ENCODE assay signal across 9 cellular contexts in the genomic region with DNA sequence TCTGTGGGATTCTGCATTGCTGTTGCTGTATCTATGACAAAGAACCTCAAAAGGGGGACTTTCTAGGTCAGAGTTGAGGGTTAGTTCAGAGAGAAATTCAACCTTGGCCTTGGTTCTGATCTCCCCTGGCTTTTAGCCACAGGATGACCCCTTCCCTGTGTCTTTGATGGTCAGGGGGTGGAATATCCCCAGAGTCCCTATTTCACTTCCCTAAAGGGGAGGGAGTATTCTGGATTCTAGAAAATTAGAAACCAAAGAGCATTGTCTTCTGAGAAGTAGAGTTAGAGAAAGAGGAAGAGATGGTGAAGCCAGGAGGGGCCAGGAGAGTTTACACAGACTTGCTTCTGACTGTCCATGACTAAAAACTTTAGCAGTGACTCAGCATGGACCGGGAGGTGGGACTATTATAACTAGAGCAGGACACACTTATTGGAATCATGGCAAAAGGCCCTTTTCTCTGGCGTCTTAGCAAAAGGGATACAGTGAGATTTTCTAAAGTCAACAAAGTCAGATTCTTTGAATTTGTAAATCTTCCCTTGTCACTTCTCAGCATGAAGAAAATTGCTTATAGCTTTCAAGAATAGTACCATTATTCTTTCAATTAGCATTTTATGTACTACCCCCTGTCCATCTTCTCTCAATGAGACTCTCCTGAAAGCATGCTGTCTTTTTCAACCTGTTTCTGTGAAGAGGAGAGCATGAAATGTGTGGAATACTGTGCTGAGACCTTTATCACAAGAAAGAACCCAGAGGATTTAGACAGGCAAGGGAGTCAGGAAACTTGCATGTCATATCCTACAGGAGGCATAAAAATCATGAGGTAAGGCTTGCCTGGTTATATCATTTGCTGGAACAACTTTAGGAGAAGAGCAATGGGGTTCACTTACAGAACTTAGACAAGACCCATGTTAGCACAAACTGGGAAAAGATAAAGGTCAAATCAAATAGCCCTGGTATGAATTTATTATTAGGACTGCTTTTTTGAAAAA. TPM values are rescaled to one million over a fixed set of nuclear protein-coding genes. Genes with fewer than 3 reads are reported as not detected.
A peak's percentile ranks its signal among the peaks of the same experiment; 100 is the strongest.
DNase-seq lines count a peak whose midpoint lies in the region; ATAC-seq and TF ChIP-seq lines count a peak whose summit lies in the region.
"Had no signal": no experiment of that assay in that cellular context is flagged by ENCODE, and none has a peak within 500 bp of the region (broad histone marks: within the 10 kb centered on the region; RNA-seq: fewer than 3 reads in every experiment).

No MANE protein-coding gene starts in this region.

- intact Hi-C loops in left ventricle myocardium superior (cut with micrococcal nuclease) = no loop called here

- no peaks in the 10 kb centered on the region for H4K20me1 ChIP-seq in GM23248 (ENCODE audit: insufficient read depth)

- H3K27me3 ChIP-seq in GM23248 (replicated peaks; ENCODE audit: insufficient read depth) = no peaks in the 10 kb centered on the region
- peaks cover 0 to 3% (median 0%) of the 10 kb centered on the region in 3 donors for H3K27me3 ChIP-seq in skeletal muscle tissue (ENCODE audit: control insufficient read depth in 3 of 3, insufficient read depth in 3 of 3, low read length in 3 of 3)

- peak overlapping the region; percentile 46 for H3K4me2 ChIP-seq in GM23248 (ENCODE audit: unreplicated experiment)

- H3K4me3 ChIP-seq in GM23248 = no peak overlapping the region
- no peak overlapping the region for H3K4me3 ChIP-seq in skeletal muscle tissue (ENCODE audit: low read length in 3 of 3)

- H3K4me1 Mint-ChIP-seq in WTC11 = peaks cover 63% of the 10 kb centered on the region

- POLR2A ChIA-PET in WTC11 (lab: Charles Lee) = no interaction called here

- H3K36me3 Mint-ChIP-seq in WTC11 = no peaks in the 10 kb centered on the region

- H3K9me2 ChIP-seq in GM23248 (ENCODE audit: insufficient read depth) = no peaks in the 10 kb centered on the region

- peaks cover 5% of the 10 kb centered on the region; the same call in 1 of the 2 replicates for H3F3A ChIP-seq in GM23248 (ENCODE audit: insufficient read depth)

- in situ Hi-C loops in GM23248 (cut with MboI) = no loop called here

- peaks cover 4% of the 10 kb centered on the region; the same call in 1 of the 2 replicates for H3K9me3 Mint-ChIP-seq in WTC11

- H3K36me3 ChIP-seq in GM23248 (ENCODE audit: low read depth) = no peaks in the 10 kb centered on the region
- H3K36me3 ChIP-seq in skeletal muscle tissue (ENCODE audit: control insufficient read depth in 3 of 3, insufficient read depth in 3 of 3, low read length in 3 of 3) = no peaks in the 10 kb centered on the region

- DNase-seq in GM23248 (peak; percentile 90), SKM-1 (lab: John Stamatoyannopoulos, UW; ENCODE audit: unreplicated experiment) (peak; percentile 5), left ventricle myocardium superior (no peak), WTC11 (ENCODE audit: low spot score) (no peak), activated T-cell treated with anti-CD3 and anti-CD28 coated beads for 4 hours (no peak), superior temporal gyrus (ENCODE audit: extremely low spot score) (no peak)
- DNase-seq: central memory CD4-positive, alpha-beta T cell had no signal

- no peak overlapping the region for H3K4me3 Mint-ChIP-seq in WTC11

- H3K27ac ChIP-seq in GM23248 (peak overlapping the region; percentile 60), skeletal muscle tissue (ENCODE audit: low read depth, low read length) (peak overlapping the region; percentile 58)

- H3K9me3 ChIP-seq in GM23248 (ENCODE audit: low read depth) (no peaks in the 10 kb centered on the region), skeletal muscle tissue (ENCODE audit: control insufficient read depth in 3 of 3, low read length in 3 of 3) (no peaks in the 10 kb centered on the region)

- H3K27ac Mint-ChIP-seq in WTC11 = no peak overlapping the region

- peaks cover 23% of the 10 kb centered on the region for H3K27me3 Mint-ChIP-seq in WTC11 (ENCODE audit: low read depth)

- CTCF ChIA-PET in WTC11 (lab: Charles Lee) = no interaction called here

- TF ChIP-seq CTCF in WTC11 (IDR thresholded peaks at IDR 0.05) = no peak

- H2AFZ ChIP-seq in GM23248 = peak overlapping the region; percentile 88

- H3K9ac ChIP-seq in GM23248 (peak overlapping the region; percentile 29; the same call in 1 of the 2 replicates), skeletal muscle tissue (ENCODE audit: low read depth in 1 of 3, low read length in 3 of 3) (peak overlapping the region in 1 of 3 donors; percentile 2)

- peak; percentile 89 for ATAC-seq in left ventricle myocardium superior
- no peak for ATAC-seq in WTC11
- no peak for ATAC-seq in GM21576 (IDR thresholded peaks at IDR 0.05; ENCODE audit: unreplicated experiment)

- no peaks in the 10 kb centered on the region for H3K79me2 ChIP-seq in GM23248 (ENCODE audit: insufficient read depth)

- 0 to 2% methylated on average over 2 of the region's 2 CpGs for WGBS in GM23248 (ENCODE audit: low coverage in 1 of 2, low lambda C conversion rate in 2 of 2, missing lambda C conversion rate in 2 of 2), 2 experiments

- H3K4me1 ChIP-seq in GM23248 (ENCODE audit: insufficient read depth) = peaks cover 17% of the 10 kb centered on the region
- peaks cover 0 to 2% (median 0%) of the 10 kb centered on the region in 3 donors for H3K4me1 ChIP-seq in skeletal muscle tissue (ENCODE audit: control insufficient read depth in 3 of 3, insufficient read depth in 3 of 3, low read length in 3 of 3)

TF ChIP-seq in WTC11, 78 proteins besides CTCF, POLR2A, EP300 and RAD21:
- TF ChIP-seq EMX1 (CRISPR knock-in tag; IDR thresholded peaks at IDR 0.05) = no peak
- no peak for TF ChIP-seq ZNF671 (CRISPR knock-in tag; IDR thresholded peaks at IDR 0.05)
- no peak for TF ChIP-seq TCF7 (CRISPR knock-in tag; IDR thresholded peaks at IDR 0.05; ENCODE audit: low read depth)
- no peak for TF ChIP-seq HMGA2 (CRISPR knock-in tag; IDR thresholded peaks at IDR 0.05)
- no peak for TF ChIP-seq E2F4 (CRISPR knock-in tag; IDR thresholded peaks at IDR 0.05; ENCODE audit: borderline replicate concordance, low read depth)
- TF ChIP-seq FOXP1 (CRISPR knock-in tag; IDR thresholded peaks at IDR 0.05; ENCODE audit: borderline replicate concordance) = no peak
- TF ChIP-seq SP1 (CRISPR knock-in tag; conservative IDR thresholded peaks at IDR 0.05) = no peak
- TF ChIP-seq CBFB (CRISPR knock-in tag; IDR thresholded peaks at IDR 0.05; ENCODE audit: low read depth) = no peak
- no peak for TF ChIP-seq NR1H2 (CRISPR knock-in tag; IDR thresholded peaks at IDR 0.05)
- TF ChIP-seq, protein P1, sequence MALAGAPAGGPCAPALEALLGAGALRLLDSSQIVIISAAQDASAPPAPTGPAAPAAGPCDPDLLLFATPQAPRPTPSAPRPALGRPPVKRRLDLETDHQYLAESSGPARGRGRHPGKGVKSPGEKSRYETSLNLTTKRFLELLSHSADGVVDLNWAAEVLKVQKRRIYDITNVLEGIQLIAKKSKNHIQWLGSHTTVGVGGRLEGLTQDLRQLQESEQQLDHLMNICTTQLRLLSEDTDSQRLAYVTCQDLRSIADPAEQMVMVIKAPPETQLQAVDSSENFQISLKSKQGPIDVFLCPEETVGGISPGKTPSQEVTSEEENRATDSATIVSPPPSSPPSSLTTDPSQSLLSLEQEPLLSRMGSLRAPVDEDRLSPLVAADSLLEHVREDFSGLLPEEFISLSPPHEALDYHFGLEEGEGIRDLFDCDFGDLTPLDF (CRISPR knock-in tag; IDR thresholded peaks at IDR 0.05) = no peak

RNA-seq across cellular contexts. Expression of gene LPAR1, which starts 56.5 kb away (rescaled TPM):
- total RNA-seq in GM23248 (2014; rRNA removed; shearing (Covaris generic)) = 90.3 and 90.8 TPM in 2 replicates
- 40.1 and 45.7 TPM in 2 replicates for polyA plus RNA-seq in GM23248 (2016; fragmentation: Nextera tagmentation; extraction: Ambion mirVana)
- total RNA-seq in left ventricle myocardium superior (9.3 TPM), skeletal muscle tissue (45.9 TPM), WTC11 (2021) (3.3 to 4.9 TPM (median 4.0 TPM) in 3 replicates)

Comparison
In these comparisons a context has a peak if more than half of its experiments do, and no peak if none do; other contexts are left out.
1. DNase-seq: peak in GM23248 (single experiment) and SKM-1 (single experiment); none in left ventricle myocardium superior (single experiment), WTC11 (single experiment), activated T-cell treated with anti-CD3 and anti-CD28 coated beads for 4 hours (single experiment) and superior temporal gyrus (single experiment).